17 cellular contexts compared by ENCODE assay signal in genomic region chr1:39167632-39168209, GRCh38. TPM values are rescaled to one million over a fixed set of nuclear protein-coding genes. Genes with fewer than 3 reads are reported as not detected.
DNase-seq lines count a peak whose midpoint lies in the region; ATAC-seq, FAIRE-seq and TF ChIP-seq lines count a peak whose summit lies in the region.
"Had no signal": no experiment of that assay in that cellular context is flagged by ENCODE, and none has a peak within 500 bp of the region (broad histone marks: within the 10 kb centered on the region; RNA-seq: fewer than 3 reads in every experiment).

No MANE protein-coding gene starts in this region.

- FAIRE-seq in GM19239 (lab: Jason Lieb, UNC) = no peak
- FAIRE-seq: colon, HTR-8/SVneo had no signal

- POLR2A ChIA-PET in Panc1 (lab: Charles Lee) = interaction anchor here (0.6 to 0.7 kb wide), 2 partner anchors 13 to 60 kb away, joined by 3 to 5 read pairs; no protein-coding TSS in a partner anchor

- no peak overlapping the region for H3K4me3 ChIP-seq in Panc1 (ENCODE audit: low read depth in 2 of 2, low read length in 2 of 2)
- H3K4me3 ChIP-seq in fibroblast of mammary gland (ENCODE audit: control insufficient read depth, low read depth, low read length) = no peak overlapping the region
- no peak overlapping the region for H3K4me3 ChIP-seq in parathyroid adenoma (ENCODE audit: low read depth, low read length)
- H3K4me3 ChIP-seq: SJCRH30 had no signal

- intact Hi-C loops in Panc1 (cut with micrococcal nuclease; ENCODE audit: unreplicated experiment) = no loop called here

- H3K79me2 ChIP-seq in parathyroid adenoma = peaks cover 28% of the 10 kb centered on the region

- H3K27me3 ChIP-seq in Panc1 (ENCODE audit: control insufficient read depth, insufficient read depth, low read length) = no peaks in the 10 kb centered on the region
- H3K27me3 ChIP-seq in parathyroid adenoma (ENCODE audit: control insufficient read depth, insufficient read depth, low read length) = no peaks in the 10 kb centered on the region
- H3K27me3 ChIP-seq: SJCRH30 had no signal

- H3K4me1 ChIP-seq in Panc1 (ENCODE audit: control insufficient read depth, insufficient read depth, low read length) (peaks cover 73% of the 10 kb centered on the region), parathyroid adenoma (peaks cover 5% of the 10 kb centered on the region)

- H3K36me3 ChIP-seq in Panc1 (ENCODE audit: control insufficient read depth, insufficient read depth, low read length) = no peaks in the 10 kb centered on the region
- H3K36me3 ChIP-seq in parathyroid adenoma (ENCODE audit: control insufficient read depth, insufficient read depth, low read length) = peaks cover 2% of the 10 kb centered on the region
- H3K36me3 ChIP-seq: SJCRH30 had no signal

- DNase-seq in H4 (ENCODE audit: low spot score) = peak; percentile 21
- DNase-seq in Panc1 (ENCODE audit: low read depth, low spot score) = no peak
- DNase-seq in fibroblast of mammary gland (ENCODE audit: low read depth) = peak; percentile 53
- DNase-seq in middle frontal gyrus (ENCODE audit: extremely low spot score, low spot score) = no peak
- DNase-seq in GM19239 (ENCODE audit: insufficient read length, low spot score) = no peak
- DNase-seq in mucosa of gallbladder (ENCODE audit: low spot score) = no peak
- DNase-seq: activated CD4-positive, alpha-beta T cell treated with anti-CD3 and anti-CD28 coated beads for 36 hours; activated gamma-delta T cell treated with Interleukin-2 at 50 U/mL for 16 hours; hypothalamus; natural killer cell; SJCRH30; stimulated activated CD4-positive, alpha-beta T cell treated with anti-CD3 and anti-CD28 coated beads, Interleukin-15, amount 100 ng/mL, for 24 hours; stimulated activated naive CD8-positive, alpha-beta T cell treated with anti-CD3 and anti-CD28 coated beads, Interleukin-15, Interleukin-2, amounts not matched to agents 100 U/mL and 50 U/mL, for 24 hours had no signal

- H3K27ac ChIP-seq in Panc1 (ENCODE audit: low read length) (peak overlapping the region; percentile 75), parathyroid adenoma (peak overlapping the region; percentile 15)
- H3K27ac ChIP-seq: SJCRH30 had no signal

- no peak for TF ChIP-seq CTCF in Panc1 (IDR thresholded peaks at IDR 0.05)
- no peak for TF ChIP-seq CTCF in fibroblast of mammary gland (conservative IDR thresholded peaks at IDR 0.05; ENCODE audit: control insufficient read depth, insufficient read depth, low read depth, low read length)
- no peak for TF ChIP-seq CTCF in parathyroid adenoma (IDR thresholded peaks at IDR 0.05)

- ATAC-seq in Panc1 = no peak; the same call in 1 of the 2 replicates
- ATAC-seq in GM21447 (IDR thresholded peaks at IDR 0.05; ENCODE audit: unreplicated experiment) = no peak
- ATAC-seq: activated CD4-positive, alpha-beta T cell treated with anti-CD3 and anti-CD28 coated beads for 36 hours; natural killer cell; stimulated activated naive CD8-positive, alpha-beta T cell treated with anti-CD3 and anti-CD28 coated beads, Interleukin-15, Interleukin-2, amounts not matched to agents 100 U/mL and 50 U/mL, for 24 hours had no signal

- no peak overlapping the region for H2AFZ ChIP-seq in parathyroid adenoma

- in situ Hi-C loops in Panc1 (cut with HindIII; ENCODE audit: low pct_unique_long_range_greater_than_20kb, low sequenced_read_pairs) = no loop called here

- CTCF ChIA-PET in Panc1 (lab: Charles Lee) = interaction anchor here (0.6 to 1.0 kb wide), 3 partner anchors 17 to 59 kb away, joined by 4 to 6 read pairs (median 5); no protein-coding TSS in a partner anchor

- no peaks in the 10 kb centered on the region for H3K9me3 ChIP-seq in Panc1 (ENCODE audit: control insufficient read depth, insufficient read depth, low read depth, low read length)
- no peaks in the 10 kb centered on the region for H3K9me3 ChIP-seq in parathyroid adenoma (ENCODE audit: control insufficient read depth, low read length)
- H3K9me3 ChIP-seq: SJCRH30 had no signal

- H3K4me2 ChIP-seq in parathyroid adenoma (ENCODE audit: low read length) = peak overlapping the region; percentile 17

- no TSS peak for BruUV-seq in Panc1 (replicated peaks; lab: Mats Ljungman, UMichigan)

- H3K9ac ChIP-seq in parathyroid adenoma = no peak overlapping the region

RNA-seq across cellular contexts. Expression of gene MACF1, which starts 36.8 kb away (rescaled TPM):
- 34.1 and 38.6 TPM in 2 replicates for total RNA-seq in H4 (2014; rRNA removed; shearing (Covaris generic))
- total RNA-seq in Panc1 (2021; ENCODE audit: unreplicated experiment) (413 TPM), mucosa of gallbladder (404 TPM)
- 162 TPM for polyA plus RNA-seq in Panc1 (2012; ENCODE audit: insufficient read length)

Comparison
In these comparisons a context has a peak if more than half of its experiments do, and no peak if none do; other contexts are left out.
1. DNase-seq: peak in H4 (single experiment) and fibroblast of mammary gland (single experiment); none in Panc1 (single experiment), middle frontal gyrus (single experiment), GM19239 (single experiment) and mucosa of gallbladder (single experiment).
2. RNA of gene MACF1, which starts 36.8 kb away (total RNA-seq): 413 TPM in Panc1 (single experiment) and 404 TPM in mucosa of gallbladder (single experiment); 34.1 to 38.6 TPM in H4; every median in the first group is over 10 times any median in the second.